Comparison of ENCODE assay signal across 1 cellular context in genomic region chr3:61771976-61772375, GRCh38.
TF ChIP-seq lines count a peak whose summit lies in the region.

No MANE protein-coding gene starts in this region.

TF ChIP-seq in IMR-90, 13 proteins besides CTCF, POLR2A, EP300 and RAD21 (continued from another document):
- TF ChIP-seq MXI1 (IDR thresholded peaks at IDR 0.05; ENCODE audit: borderline replicate concordance, low read depth, low read length) (no peak), BHLHE40 (IDR thresholded peaks at IDR 0.05; ENCODE audit: low read depth, low read length) (no peak), CHD1 (IDR thresholded peaks at IDR 0.05; ENCODE audit: low read depth, low read length) (no peak), MAFK (IDR thresholded peaks at IDR 0.05; ENCODE audit: low read depth, low read length) (no peak)
TF ChIP-seq in IMR-90: peak in this region for 0.
